1 cellular context compared by ENCODE assay signal in the genomic region with DNA sequence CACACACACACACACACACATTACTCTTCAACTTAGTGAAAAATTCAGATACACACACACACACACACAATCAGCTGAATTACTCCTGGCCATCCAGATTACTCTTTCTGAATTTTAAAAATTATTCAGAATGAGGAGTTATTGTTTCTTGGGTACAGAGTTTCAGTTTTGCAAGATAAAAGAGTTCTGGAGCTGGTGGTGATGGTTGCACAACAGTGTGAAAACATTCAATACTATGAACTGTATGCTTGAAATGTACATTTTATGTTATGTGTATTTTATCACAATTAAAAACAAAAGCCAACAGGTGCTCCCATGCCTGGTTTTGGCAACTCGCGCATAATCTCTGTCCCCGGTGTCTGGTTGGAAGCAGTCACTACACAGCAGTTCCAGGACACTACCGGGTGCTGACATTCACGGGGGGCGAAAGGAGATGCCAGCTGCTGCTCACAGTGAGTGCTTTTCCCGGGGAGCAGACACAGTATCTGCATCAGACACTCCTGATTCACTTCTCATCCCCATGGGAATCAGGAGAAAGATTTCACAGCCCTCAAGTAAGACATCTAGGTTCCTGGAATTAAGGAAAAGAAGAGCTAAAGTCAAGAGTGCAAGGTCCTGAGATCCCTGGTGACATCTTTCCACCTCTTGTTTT.
TF ChIP-seq lines count a peak whose summit lies in the region.

No MANE protein-coding gene starts in this region.

TF ChIP-seq in K562, 482 proteins besides CTCF, POLR2A, EP300 and RAD21 (continued from another document):
- TF ChIP-seq CBFB (CRISPR knock-in tag; IDR thresholded peaks at IDR 0.05) (no peak), CEBPB (tag; IDR thresholded peaks at IDR 0.05) (peak; percentile 31; the same call in 1 of the 2 replicates), PYGO2 (tag; IDR thresholded peaks at IDR 0.05) (no peak)
